28 cellular contexts compared by ENCODE assay signal in genomic region chr11:83625336-83625735, GRCh38.
"Had no signal": no experiment of that assay in that cellular context is flagged by ENCODE, and none has a peak within 500 bp of the region (broad histone marks: within the 10 kb centered on the region; RNA-seq: fewer than 3 reads in every experiment).

No MANE protein-coding gene starts in this region.

- H3K36me3 ChIP-seq: colonic mucosa, esophagus muscularis mucosa, esophagus squamous epithelium, gastrocnemius medialis, gastroesophageal sphincter, heart left ventricle, heart right ventricle had no signal

- FAIRE-seq: colon, endometrium, endothelial cell of umbilical vein, frontal cortex had no signal

- H3K9me3 ChIP-seq: colonic mucosa, esophagus muscularis mucosa, esophagus squamous epithelium, gastrocnemius medialis, gastroesophageal sphincter, heart right ventricle had no signal

- H3K4me1 ChIP-seq: colonic mucosa, esophagus muscularis mucosa, esophagus squamous epithelium, gastrocnemius medialis, gastroesophageal sphincter, heart left ventricle, heart right ventricle had no signal

- DNase-seq: colonic mucosa; cortex of kidney; dermis blood vessel endothelial cell; dorsolateral prefrontal cortex; effector CD4-positive, alpha-beta T cell; effector CD8-positive, alpha-beta T cell; effector memory CD4-positive, alpha-beta T cell; effector memory CD8-positive, alpha-beta T cell; endodermal cell; erythroblast; esophagus squamous epithelium; foreskin fibroblast; foreskin melanocyte; gastrocnemius medialis; glutamatergic neuron; head of caudate nucleus; heart left ventricle; heart right ventricle had no signal

- H3K27ac ChIP-seq: colonic mucosa, coronary artery, epithelial cell of prostate, esophagus muscularis mucosa, esophagus squamous epithelium, foreskin keratinocyte, gastrocnemius medialis, gastroesophageal sphincter, heart left ventricle, heart right ventricle had no signal

- H3K4me3 ChIP-seq: colonic mucosa, coronary artery, dorsolateral prefrontal cortex, esophagus muscularis mucosa, esophagus squamous epithelium, gastrocnemius medialis, gastroesophageal sphincter, heart left ventricle, heart right ventricle had no signal

- ATAC-seq: effector memory CD8-positive, alpha-beta T cell; esophagus mucosa; foreskin keratinocyte; gastrocnemius medialis; gastroesophageal sphincter; heart left ventricle; heart right ventricle had no signal

- H3K27me3 ChIP-seq: colonic mucosa, dorsolateral prefrontal cortex, esophagus muscularis mucosa, esophagus squamous epithelium, foreskin keratinocyte, gastrocnemius medialis, gastroesophageal sphincter, heart left ventricle, heart right ventricle had no signal
